Comparison of ENCODE assay signal across 15 cellular contexts in the genomic region with DNA sequence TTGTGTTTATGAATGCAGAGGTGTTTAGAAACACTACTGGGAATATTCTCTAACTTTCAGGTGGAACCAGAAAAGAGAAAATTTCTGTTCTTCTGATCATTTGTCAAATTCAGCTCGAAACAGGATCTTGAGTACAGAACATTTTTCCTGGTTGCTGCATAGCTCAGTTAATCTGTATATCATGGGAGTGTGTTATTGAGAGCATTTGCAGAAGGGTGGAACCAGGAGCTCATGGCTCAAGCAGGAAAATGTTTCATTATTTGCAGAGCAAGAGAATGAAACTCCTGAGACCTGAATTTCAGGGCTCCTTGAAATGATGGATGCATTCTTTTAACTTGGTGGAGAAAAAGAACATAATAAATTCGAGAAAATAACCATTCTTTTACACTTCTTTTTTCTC.
DNase-seq lines count a peak whose midpoint lies in the region; ATAC-seq, FAIRE-seq and TF ChIP-seq lines count a peak whose summit lies in the region.
"Had no signal": no experiment of that assay in that cellular context is flagged by ENCODE, and none has a peak within 500 bp of the region (broad histone marks: within the 10 kb centered on the region; RNA-seq: fewer than 3 reads in every experiment).

No MANE protein-coding gene starts in this region.

- ATAC-seq in A549 (no peak), mucosa of descending colon (peak; percentile 52)

- no peaks in the 10 kb centered on the region for H3K27me3 ChIP-seq in tibial artery

- no peak for TF ChIP-seq POLR2A in A549 (IDR thresholded peaks at IDR 0.05; ENCODE audit: low read length)

- H3K27ac Mint-ChIP-seq in brain (peak overlapping the region in 3 of 5 experiments; percentile 11 to 81 (median 35)), MCF 10A (ENCODE audit: low read depth, unreplicated experiment) (no peak overlapping the region), HFFc6 (no peak overlapping the region)

- no peaks in the 10 kb centered on the region for H3K36me3 ChIP-seq in mucosa of descending colon (ENCODE audit: low read depth)
- no peaks in the 10 kb centered on the region for H3K36me3 ChIP-seq in tibial artery

- H3K27ac ChIP-seq in A549, result peak overlapping the region; percentile 78 to 80; a peak in 4 of 6 replicates
- peak overlapping the region; percentile 72 to 76 for H3K27ac ChIP-seq in tibial artery

- BruUV-seq in MCF 10A (replicated peaks; lab: Mats Ljungman, UMichigan), result no TSS peak

- CTCF ChIA-PET in A549 (lab: Yijun Ruan, JAX) (interaction anchor here (1.4 to 2.1 kb wide), 3 partner anchors 12 to 39 kb away, joined by 3 to 5 read pairs (median 5); no protein-coding TSS in a partner anchor), MCF 10A (lab: Yijun Ruan, JAX) (no interaction called here)

- FAIRE-seq in A549 (lab: Jason Lieb, UNC), result no peak

- H3K9me3 Mint-ChIP-seq in brain, result no peaks in the 10 kb centered on the region
- H3K9me3 Mint-ChIP-seq in MCF 10A (ENCODE audit: unreplicated experiment), result no peaks in the 10 kb centered on the region
- no peaks in the 10 kb centered on the region for H3K9me3 Mint-ChIP-seq in HFFc6

- WGBS in A549 (ENCODE audit: missing lambda C conversion rate), result 59% methylated on average over 2 of the region's 2 CpGs

- no peak for TF ChIP-seq EP300 in A549 (IDR thresholded peaks at IDR 0.05)

- peaks cover 54% of the 10 kb centered on the region for H3K36me3 Mint-ChIP-seq in brain
- peaks cover 23% of the 10 kb centered on the region for H3K36me3 Mint-ChIP-seq in MCF 10A (ENCODE audit: insufficient read depth, unreplicated experiment)
- H3K36me3 Mint-ChIP-seq in HFFc6 (ENCODE audit: low read depth), result peaks cover 25% of the 10 kb centered on the region

- no peak for DNase-seq in A549 (ENCODE audit: low read depth in 1 of 2, low spot score in 1 of 2)
- no peak for DNase-seq in mucosa of descending colon
- no peak for DNase-seq in tibial artery
- no peak for DNase-seq in OCI-M1 (lab: John Stamatoyannopoulos, UW)
- no peak for DNase-seq in MCF 10A (ENCODE audit: unreplicated experiment)
- DNase-seq in HFFc6, result no peak
- DNase-seq in RKO (ENCODE audit: low spot score), result no peak
- DNase-seq: C1 segment of cervical spinal cord, IMR-90, NCI-H1930, NCI-H2171, NCI-H446 treated with DMSO at 0.1 percent for 48 hours, NCI-H748 treated with DMSO at 0.1 percent for 48 hours, Right ventricle myocardium superior had no signal

- H3K4me1 Mint-ChIP-seq in brain, result peaks cover 70% of the 10 kb centered on the region
- peaks cover 15% of the 10 kb centered on the region for H3K4me1 Mint-ChIP-seq in MCF 10A (ENCODE audit: insufficient read depth, unreplicated experiment)
- H3K4me1 Mint-ChIP-seq in HFFc6 (ENCODE audit: low read depth), result peaks cover 32% of the 10 kb centered on the region

- no peak overlapping the region for H3K4me3 ChIP-seq in A549
- no peak overlapping the region for H3K4me3 ChIP-seq in mucosa of descending colon
- H3K4me3 ChIP-seq in tibial artery, result no peak overlapping the region

- H3K27me3 Mint-ChIP-seq in brain (no peaks in the 10 kb centered on the region), MCF 10A (ENCODE audit: insufficient read depth, unreplicated experiment) (no peaks in the 10 kb centered on the region), HFFc6 (ENCODE audit: insufficient read depth) (peaks cover 3% of the 10 kb centered on the region)

- TF ChIP-seq RAD21 in A549 (conservative IDR thresholded peaks at IDR 0.05 in 1 of 2, IDR thresholded peaks at IDR 0.05 in 1 of 2), result no peak

- H3K4me2 ChIP-seq in A549, result peak overlapping the region; percentile 1; the same call in 1 of the 3 replicates

- H3K9me3 ChIP-seq in A549 (no peaks in the 10 kb centered on the region), mucosa of descending colon (no peaks in the 10 kb centered on the region), tibial artery (no peaks in the 10 kb centered on the region)

- peak overlapping the region in 1 of 5 experiments; percentile 13 for H3K4me3 Mint-ChIP-seq in brain
- H3K4me3 Mint-ChIP-seq in MCF 10A (ENCODE audit: unreplicated experiment), result no peak overlapping the region
- H3K4me3 Mint-ChIP-seq in HFFc6, result no peak overlapping the region

- peaks cover 80% of the 10 kb centered on the region for H3K4me1 ChIP-seq in A549
- peaks cover 26% of the 10 kb centered on the region for H3K4me1 ChIP-seq in mucosa of descending colon (ENCODE audit: low read depth)
- H3K4me1 ChIP-seq in tibial artery, result peaks cover 0 to 72% (median 35%) of the 10 kb centered on the region in 4 donors

- intact Hi-C loops in mucosa of descending colon (cut with DNase I, micrococcal nuclease), result no loop called here
- intact Hi-C loops in tibial artery (cut with DNase I; ENCODE audit: low total_unique reads), result no loop called here
- intact Hi-C loops in MCF 10A (cut with micrococcal nuclease), result no loop called here

- no peak for TF ChIP-seq CTCF in A549 (IDR thresholded peaks at IDR 0.05)
- no peak for TF ChIP-seq CTCF in brain (conservative IDR thresholded peaks at IDR 0.05)
- TF ChIP-seq CTCF in mucosa of descending colon (IDR thresholded peaks at IDR 0.05), result no peak
- no peak for TF ChIP-seq CTCF in tibial artery (IDR thresholded peaks at IDR 0.05)
- no peak for TF ChIP-seq CTCF in MCF 10A (IDR thresholded peaks at IDR 0.05; ENCODE audit: unreplicated experiment)
- TF ChIP-seq CTCF in HFFc6 (IDR thresholded peaks at IDR 0.05), result no peak

- POLR2A ChIA-PET in A549 (lab: Yijun Ruan, JAX) (no interaction called here), MCF 10A (lab: Yijun Ruan, JAX) (interaction anchor here (0.9 kb wide), 1 partner anchor 13 kb away, joined by 4 read pairs; no protein-coding TSS in a partner anchor)

TF ChIP-seq in A549, 52 proteins besides CTCF, POLR2A, EP300 and RAD21:
- TF ChIP-seq MYC (IDR thresholded peaks at IDR 0.05; ENCODE audit: borderline replicate concordance, low read length) (no peak), BHLHE40 (IDR thresholded peaks at IDR 0.05; ENCODE audit: low read depth, low read length) (no peak)

Comparison
In these comparisons a context has a peak if more than half of its experiments do, and no peak if none do; other contexts are left out.
1. H3K27ac Mint-ChIP-seq: peak in brain (3 of 5); none in MCF 10A (single experiment) and HFFc6 (single experiment).